In the genomic region with DNA sequence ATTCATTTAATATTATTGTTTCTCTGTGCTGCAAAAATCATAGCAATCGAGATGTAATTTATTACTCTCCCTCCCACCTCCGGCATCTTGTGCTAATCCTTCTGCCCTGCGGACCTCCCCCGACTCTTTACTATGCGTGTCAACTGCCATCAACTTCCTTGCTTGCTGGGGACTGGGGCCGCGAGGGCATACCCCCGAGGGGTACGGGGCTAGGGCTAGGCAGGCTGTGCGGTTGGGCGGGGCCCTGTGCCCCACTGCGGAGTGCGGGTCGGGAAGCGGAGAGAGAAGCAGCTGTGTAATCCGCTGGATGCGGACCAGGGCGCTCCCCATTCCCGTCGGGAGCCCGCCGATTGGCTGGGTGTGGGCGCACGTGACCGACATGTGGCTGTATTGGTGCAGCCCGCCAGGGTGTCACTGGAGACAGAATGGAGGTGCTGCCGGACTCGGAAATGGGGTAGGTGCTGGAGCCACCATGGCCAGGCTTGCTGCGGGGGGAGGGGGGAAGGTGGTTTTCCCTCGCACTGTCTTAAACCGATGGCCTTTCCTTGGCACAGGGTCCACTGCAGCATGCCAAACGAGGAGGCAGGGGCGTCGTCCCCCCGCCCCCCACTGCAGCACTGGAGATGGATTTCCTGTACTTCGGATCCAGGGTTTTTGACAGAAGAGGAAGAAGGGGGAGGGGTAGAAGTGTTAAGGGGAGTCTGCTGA, we compare ENCODE assay signal across 8 cellular contexts. TPM values are rescaled to one million over a fixed set of nuclear protein-coding genes. Genes with fewer than 3 reads are reported as not detected.
DNase-seq lines count a peak whose midpoint lies in the region; ATAC-seq and TF ChIP-seq lines count a peak whose summit lies in the region.

Gene APC (plus strand): TSS at position 414 of the 708 bp plus-strand sequence. CDS start 17,006 bp downstream, outside the sequence.

- H3K27me3 ChIP-seq in aorta (ENCODE audit: control insufficient read depth in 1 of 2, insufficient read depth in 2 of 2, low read length in 1 of 2) = no peaks in the 10 kb centered on the region

- no peaks in the 10 kb centered on the region for H3K36me3 ChIP-seq in aorta (ENCODE audit: control insufficient read depth in 1 of 2, insufficient read depth in 2 of 2, low read length in 1 of 2)

- no peaks in the 10 kb centered on the region for H3K9me3 ChIP-seq in aorta (ENCODE audit: control insufficient read depth, low read length)

- H3K4me3 ChIP-seq in astrocyte of the spinal cord (ENCODE audit: low read depth, low read length) (peak within 1 kb of the TSS; percentile 77), aorta (ENCODE audit: low read length in 2 of 2) (peak within 1 kb of the TSS; percentile 38 to 93)

- in situ Hi-C loops in astrocyte of the spinal cord (cut with HindIII; ENCODE audit: low sequenced_read_pairs) = no loop called here

- WGBS in aorta, 2 donors = 0 to 1% methylated on average over 36 of the region's 36 CpGs

- no peak for TF ChIP-seq CTCF in astrocyte of the spinal cord (IDR thresholded peaks at IDR 0.05; ENCODE audit: low read depth, low read length)

- H3K27ac ChIP-seq in aorta (ENCODE audit: low read depth in 1 of 2, low read length in 2 of 2) = peak within 1 kb of the TSS in 1 of 2 donors; percentile 71

- DNase-seq in NCI-H2081 (lab: John Stamatoyannopoulos, UW) (peak; percentile 80 to 92), T1000 (lab: John Stamatoyannopoulos, UW) (peak; percentile 87), astrocyte of the spinal cord (ENCODE audit: low read depth, low spot score) (peak; percentile 90), hypothalamus (lab: John Stamatoyannopoulos, UW) (peak; percentile 81 to 99 (median 96)), retina (peak; percentile 91), aorta (peak; percentile 95 to 98)

- intact Hi-C loops in aorta (cut with DNase I) = loop anchor here in 1 of 2 donors (10.0 kb wide), 1 partner anchor 53 kb away; no protein-coding TSS in a partner anchor

- H3K4me1 ChIP-seq in aorta (ENCODE audit: control insufficient read depth in 1 of 2, insufficient read depth in 2 of 2, low read length in 2 of 2) = peaks cover 0 to 4% of the 10 kb centered on the region in 2 donors

- ATAC-seq in GM18498 (IDR thresholded peaks at IDR 0.05; ENCODE audit: unreplicated experiment) (peak; percentile 100), HG02870 (IDR thresholded peaks at IDR 0.05; ENCODE audit: unreplicated experiment) (peak; percentile 98), aorta (ENCODE audit: low FRiP score) (peak; percentile 97)

RNA-seq across cellular contexts. Expression of gene APC, which starts in this region (rescaled TPM):
- total RNA-seq in aorta = 10 to 100 TPM; 49.8 to 51.6 TPM
- polyA plus RNA-seq in aorta = 1 to 10 TPM; 2.8 to 6.5 TPM
